ENCODE assay signal across 8 cellular contexts in the genomic region with DNA sequence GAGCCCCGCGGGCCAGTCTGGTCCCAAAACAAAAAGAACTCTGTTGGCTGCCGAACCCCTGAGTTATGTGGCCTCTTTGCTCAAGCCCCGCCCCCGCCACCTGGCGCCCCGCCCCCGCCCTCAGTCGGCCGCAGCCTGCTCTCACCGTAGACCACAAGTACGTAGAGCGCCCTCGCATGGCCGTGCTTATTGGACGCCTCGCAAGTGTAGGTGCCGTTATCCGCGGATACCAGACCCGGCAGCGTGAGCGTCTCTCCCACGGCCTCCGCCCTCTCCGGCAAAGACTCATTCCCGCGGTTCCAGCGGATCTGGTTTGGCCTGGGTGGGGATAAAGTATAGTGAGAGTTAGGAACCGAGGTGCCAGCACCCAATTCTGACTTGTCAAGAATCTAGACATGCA. TPM values are rescaled to one million over a fixed set of nuclear protein-coding genes. Genes with fewer than 3 reads are reported as not detected.
DNase-seq lines count a peak whose midpoint lies in the region; ATAC-seq, FAIRE-seq and TF ChIP-seq lines count a peak whose summit lies in the region.

No MANE protein-coding gene starts in this region.

- no peaks in the 10 kb centered on the region; a peak in 1 of 5 replicates for H3K9me3 Mint-ChIP-seq in H9

- CTCF ChIA-PET in H1 (lab: Charles Lee; ENCODE audit: partially characterized antibody), result interaction anchor here (0.7 to 3.8 kb wide), 11 partner anchors 10 to 79 kb away, joined by 3 to 30 read pairs (median 9); a partner anchor contains a TSS

- H3K36me3 Mint-ChIP-seq in H9 (ENCODE audit: insufficient read depth in 1 of 3, low read depth in 3 of 3), result peaks cover 11 to 31% (median 13%) of the 10 kb centered on the region in 3 experiments; a peak in 6 of 7 replicates

- no peak overlapping the region for H2AFZ ChIP-seq in H9 (ENCODE audit: low read length)
- no peak overlapping the region for H2AFZ ChIP-seq in H1 (ENCODE audit: low read length)

- no peak overlapping the region for H3K56ac ChIP-seq in H9 (ENCODE audit: insufficient read length, low read depth, low read length)
- H3K56ac ChIP-seq in H1 (replicated peaks; ENCODE audit: insufficient read length, low read depth, low read length), result no peak overlapping the region

- H3K4me3 ChIP-seq in H1 (ENCODE audit: extremely low read depth in 1 of 4, insufficient read depth in 2 of 4, low read depth in 3 of 4, low read length in 4 of 4), result no peak overlapping the region

- H4K91ac ChIP-seq in H9 (ENCODE audit: insufficient read length, low read depth, low read length) (no peak overlapping the region), H1 (replicated peaks; ENCODE audit: insufficient read length, low read length) (no peak overlapping the region)

- no peak overlapping the region for H3K23ac ChIP-seq in H9 (ENCODE audit: insufficient read length, low read depth, low read length)
- no peak overlapping the region for H3K23ac ChIP-seq in H1 (ENCODE audit: insufficient read length)

- peak; percentile 48 to 65 for TF ChIP-seq RAD21 in H1 (IDR thresholded peaks at IDR 0.05 in 1 of 2, conservative IDR thresholded peaks at IDR 0.05 in 1 of 2; ENCODE audit: low read depth in 2 of 2, low read length in 2 of 2)

- H2BK20ac ChIP-seq in H9 (ENCODE audit: low read depth, low read length, poor library complexity, severe bottlenecking), result no peak overlapping the region
- H2BK20ac ChIP-seq in H1 (ENCODE audit: low read length), result no peak overlapping the region

- no peak overlapping the region for H2BK120ac ChIP-seq in H9 (ENCODE audit: low read depth, low read length, poor library complexity, severe bottlenecking)
- H2BK120ac ChIP-seq in H1 (replicated peaks; ENCODE audit: low read depth, low read length), result no peak overlapping the region

- H3K79me1 ChIP-seq in H9 (ENCODE audit: insufficient read depth, low read depth, low read length, poor library complexity, severe bottlenecking) (no peaks in the 10 kb centered on the region), H1 (ENCODE audit: low read depth, low read length) (no peaks in the 10 kb centered on the region; the same call in 1 of the 2 replicates)

- TF ChIP-seq POLR2A in H1 (IDR thresholded peaks at IDR 0.05; ENCODE audit: control extremely low read depth in 1 of 2, low read depth in 2 of 2, low read length in 2 of 2), result no peak

- H3K27me3 ChIP-seq in H9 (ENCODE audit: insufficient read depth, low read length) (no peaks in the 10 kb centered on the region), H1 (replicated peaks in 1 of 4; ENCODE audit: control insufficient read depth in 3 of 4, extremely low read depth in 1 of 4, insufficient read depth in 3 of 4, low read length in 3 of 4) (no peaks in the 10 kb centered on the region)

- FAIRE-seq in H1 (lab: Jason Lieb, UNC), result no peak

- no peak for TF ChIP-seq EP300 in H1 (IDR thresholded peaks at IDR 0.05; ENCODE audit: borderline replicate concordance in 1 of 2, low read depth in 2 of 2, low read length in 2 of 2)

- H2BK12ac ChIP-seq in H9 (ENCODE audit: insufficient read length, low read depth, low read length) (no peak overlapping the region), H1 (ENCODE audit: low read depth, low read length) (no peak overlapping the region)

- POLR2A ChIA-PET in H1 (lab: Charles Lee; ENCODE audit: partially characterized antibody), result interaction anchor here (0.6 to 2.4 kb wide), 5 partner anchors 10 to 114 kb away, joined by 3 to 12 read pairs (median 4); a partner anchor contains a TSS

- H4K8ac ChIP-seq in H9 (replicated peaks; ENCODE audit: insufficient read length, low read depth, low read length) (no peak overlapping the region), H1 (ENCODE audit: extremely low read depth, insufficient read depth, low read length) (no peak overlapping the region)

- H3K4me2 ChIP-seq in H9 (ENCODE audit: insufficient read depth, insufficient read length, low read length), result no peak overlapping the region
- peak overlapping the region in 1 of 2 experiments; percentile 52; a peak in 2 of 4 replicates for H3K4me2 ChIP-seq in H1 (ENCODE audit: insufficient read depth in 1 of 2, low read depth in 2 of 2, low read length in 2 of 2)

- H3K4me3 Mint-ChIP-seq in H9, result peak overlapping the region in 1 of 2 experiments; percentile 41; a peak in 1 of 5 replicates

- peak overlapping the region in 2 of 3 experiments; percentile 12 to 69; a peak in 2 of 7 replicates for H3K27ac Mint-ChIP-seq in H9

- no peak overlapping the region for H3K18ac ChIP-seq in H9 (ENCODE audit: insufficient read length, low read depth, low read length)
- H3K18ac ChIP-seq in H1 (ENCODE audit: extremely low read depth, low read length), result no peak overlapping the region

- H3K27ac ChIP-seq in H9 (ENCODE audit: insufficient read length, low read depth, low read length) (no peak overlapping the region), H1 (ENCODE audit: low read depth, low read length) (no peak overlapping the region)

- H3K4me1 ChIP-seq in H9 (ENCODE audit: insufficient read depth, low read length) (no peaks in the 10 kb centered on the region; the same call in none of the 2 replicates), H1 (replicated peaks in 1 of 4; ENCODE audit: control insufficient read depth in 3 of 4, insufficient read depth in 4 of 4, low read length in 3 of 4) (peaks cover 2 to 9% (median 8%) of the 10 kb centered on the region in 4 experiments; a peak in 5 of 7 replicates)

- H3K9me3 ChIP-seq in H9 (ENCODE audit: control insufficient read depth, low read depth, low read length) (no peaks in the 10 kb centered on the region), H1 (ENCODE audit: insufficient read depth in 2 of 2, low read depth in 1 of 2, low read length in 1 of 2) (no peaks in the 10 kb centered on the region)

- H2BK15ac ChIP-seq in H9 (ENCODE audit: low read depth, low read length), result no peak overlapping the region
- no peak overlapping the region for H2BK15ac ChIP-seq in H1 (ENCODE audit: low read length)

- peak; percentile 72 for TF ChIP-seq CTCF in H9 (conservative IDR thresholded peaks at IDR 0.05)
- peak; percentile 68 to 91 (median 78) for TF ChIP-seq CTCF in H1 (IDR thresholded peaks at IDR 0.05; ENCODE audit: control extremely low read depth in 1 of 3, insufficient read depth in 1 of 3, low read depth in 1 of 3, low read length in 3 of 3)

- peaks cover 22 to 36% of the 10 kb centered on the region in 2 experiments for H3K4me1 Mint-ChIP-seq in H9

- WGBS in H9 (ENCODE audit: extremely low coverage, insufficient read length, low lambda C conversion rate), result no CpG with 5 or more reads among the region's 30 CpGs
- 9% methylated on average over 25 of the region's 30 CpGs; no CpG with 5 or more reads in 1 of the 2 experiments for WGBS in H1 (ENCODE audit: extremely low coverage in 1 of 2, insufficient coverage in 1 of 2, insufficient read length in 1 of 2, insufficient replicate concordance in 2 of 2, low coverage in 1 of 2, low lambda C conversion rate in 2 of 2, missing lambda C conversion rate in 1 of 2), 2 experiments

- H2BK5ac ChIP-seq in H9 (ENCODE audit: insufficient read length, low read length) (no peak overlapping the region), H1 (ENCODE audit: low read depth, low read length) (no peak overlapping the region)

- no peaks in the 10 kb centered on the region; a peak in 2 of 8 replicates for H3K36me3 ChIP-seq in H1 (ENCODE audit: control insufficient read depth in 2 of 4, insufficient read depth in 4 of 4, low read length in 3 of 4)

- peaks cover 22% of the 10 kb centered on the region for H3K27me3 Mint-ChIP-seq in H9 (ENCODE audit: low read depth)

- H3K9ac ChIP-seq in H9 (ENCODE audit: extremely low read depth, insufficient read length, low read length) (no peak overlapping the region), H1 (replicated peaks in 1 of 4; ENCODE audit: extremely low read depth in 1 of 4, low read depth in 3 of 4, low read length in 3 of 4) (no peak overlapping the region)

- no peak overlapping the region for H3K14ac ChIP-seq in H9 (ENCODE audit: insufficient read depth, low read length)
- H3K14ac ChIP-seq in H1 (ENCODE audit: insufficient read length), result no peak overlapping the region

- DNase-seq in H9, result peak; percentile 96
- peak; percentile 67 to 76 for DNase-seq in activated CD4-positive, alpha-beta T cell treated with anti-CD3 and anti-CD28 coated beads, Interleukin-2, amount 50 U/mL, for 24 hours (ENCODE audit: low read depth in 1 of 2, low spot score in 1 of 2)
- peak in 1 of 2 experiments; percentile 96 for DNase-seq in H1 (ENCODE audit: low read depth in 1 of 2, low spot score in 2 of 2)
- DNase-seq in stimulated activated CD4-positive, alpha-beta T cell treated with anti-CD3 and anti-CD28 coated beads, Interleukin-15, amount 100 ng/mL, for 1 hour (ENCODE audit: low read depth in 1 of 2, low spot score in 1 of 2), result peak; percentile 63 to 79
- DNase-seq in glomerular visceral epithelial cell (ENCODE audit: extremely low spot score), result no peak
- DNase-seq in posterior vena cava (ENCODE audit: low spot score), result no peak

- ATAC-seq in GM19035 (IDR thresholded peaks at IDR 0.05; ENCODE audit: unreplicated experiment), result no peak
- ATAC-seq in GM21381 (IDR thresholded peaks at IDR 0.05; ENCODE audit: unreplicated experiment), result no peak

- H3K23me2 ChIP-seq in H9 (ENCODE audit: insufficient read length, low read depth, low read length, poor library complexity, severe bottlenecking) (peaks cover 3% of the 10 kb centered on the region), H1 (ENCODE audit: low read depth, low read length) (peaks cover 3% of the 10 kb centered on the region)

- H3T11ph ChIP-seq in H9 (ENCODE audit: low read length), result no peak overlapping the region

- no peak overlapping the region for H2AK5ac ChIP-seq in H9 (ENCODE audit: insufficient read length, low read length)
- no peak overlapping the region for H2AK5ac ChIP-seq in H1 (ENCODE audit: low read depth, low read length)

- H4K5ac ChIP-seq in H9 (ENCODE audit: insufficient read length, low read depth, low read length) (no peak overlapping the region), H1 (ENCODE audit: insufficient read length, low read depth, low read length) (no peak overlapping the region)

- H3K79me2 ChIP-seq in H9 (ENCODE audit: insufficient read depth, low read length), result no peaks in the 10 kb centered on the region
- no peaks in the 10 kb centered on the region; a peak in 1 of 4 replicates for H3K79me2 ChIP-seq in H1 (ENCODE audit: control insufficient read depth in 1 of 2, insufficient read depth in 2 of 2, low read length in 2 of 2)

- intact Hi-C loops in posterior vena cava (cut with DNase I), result no loop called here

- H3K4ac ChIP-seq in H9 (ENCODE audit: low read depth, low read length) (no peak overlapping the region), H1 (replicated peaks; ENCODE audit: insufficient read length, low read depth, low read length) (no peak overlapping the region)

- no peaks in the 10 kb centered on the region for H4K20me1 ChIP-seq in H9 (ENCODE audit: control insufficient read depth, insufficient read depth, insufficient read length)
- H4K20me1 ChIP-seq in H1 (replicated peaks in 1 of 2; ENCODE audit: control insufficient read depth in 1 of 2, insufficient read depth in 2 of 2, low read length in 2 of 2), result peaks cover 1 to 4% of the 10 kb centered on the region in 2 experiments

RNA-seq across cellular contexts. Expression of a gene that starts 5.5 kb away (rescaled TPM):
- total RNA-seq in H9 (2021) (30.3 and 31.3 TPM in 2 replicates), posterior vena cava (10 to 100 TPM; 22.9 to 29.2 TPM)
- 16.7 and 19.5 TPM in 2 replicates for total RNA-seq in H1 (2021; fragmentation: NEBNext Ultra II Directional; extraction: Animal tissue kit (Norgen Biotek cat#: 25700))
- 7.8 and 15.5 TPM in 2 replicates for polyA plus RNA-seq in H1 (2011; rRNA removed)
- 14.5 TPM for polyA plus RNA-seq in H1 (2011; cell fraction: cytosol; rRNA removed)
- polyA plus RNA-seq in H1 (2011; cell fraction: nucleus; rRNA removed), result 16.4 TPM
- polyA plus RNA-seq in H1 (2012, experiment 1 of 2), result 15.6 to 23.2 TPM (median 22.3 TPM) in 4 replicates
- polyA plus RNA-seq in H1 (2012, experiment 2 of 2), result 13.0 TPM
- polyA plus RNA-seq in H1 (2013, experiment 1 of 2), result 6.0 TPM
- polyA plus RNA-seq in H1 (2013, experiment 2 of 2), result 5.6 TPM
- polyA minus RNA-seq in H1 (2011; rRNA and poly(A)+ RNA removed), result 1.1 and 2.2 TPM in 2 replicates
- 5.4 TPM for polyA minus RNA-seq in H1 (2011; cell fraction: cytosol; rRNA and poly(A)+ RNA removed)
- polyA minus RNA-seq in H1 (2011; cell fraction: nucleus; rRNA and poly(A)+ RNA removed), result 6.6 TPM

RNA-seq across cellular contexts. Expression of a gene that starts 13.0 kb away (rescaled TPM):
- 0.44 and 0.70 TPM in 2 replicates for total RNA-seq in H9 (2021)
- total RNA-seq in H1 (2021; fragmentation: NEBNext Ultra II Directional; extraction: Animal tissue kit (Norgen Biotek cat#: 25700)), result 0.11 and 0.25 TPM in 2 replicates
- polyA plus RNA-seq in H1 (2011; rRNA removed), result 0.06 and 0.16 TPM in 2 replicates
- 0.25 TPM for polyA plus RNA-seq in H1 (2011; cell fraction: cytosol; rRNA removed)
- polyA plus RNA-seq in H1 (2011; cell fraction: nucleus; rRNA removed), result 0.51 TPM
- 0.28 to 0.32 TPM (median 0.29 TPM) in 4 replicates for polyA plus RNA-seq in H1 (2012, experiment 1 of 2)
- polyA plus RNA-seq in H1 (2012, experiment 2 of 2), result 0.07 TPM
- 0.22 TPM for polyA plus RNA-seq in H1 (2013, experiment 1 of 2)
- 0.24 TPM for polyA plus RNA-seq in H1 (2013, experiment 2 of 2)
- polyA minus RNA-seq in H1 (2011; rRNA and poly(A)+ RNA removed), result 0.07 and 0.28 TPM in 2 replicates
- not detected for polyA minus RNA-seq in H1 (2011; cell fraction: cytosol; rRNA and poly(A)+ RNA removed)
- not detected for polyA minus RNA-seq in H1 (2011; cell fraction: nucleus; rRNA and poly(A)+ RNA removed)
- under 1 TPM; 0.23 to 0.38 TPM for total RNA-seq in posterior vena cava

RNA-seq across cellular contexts. Expression of a gene that starts 14.7 kb away (rescaled TPM):
- total RNA-seq in H9 (2021) (10.2 and 12.5 TPM in 2 replicates), posterior vena cava (1 to 10 TPM; 3.3 to 4.0 TPM)
- 23.1 and 25.0 TPM in 2 replicates for total RNA-seq in H1 (2021; fragmentation: NEBNext Ultra II Directional; extraction: Animal tissue kit (Norgen Biotek cat#: 25700))
- 13.5 and 20.7 TPM in 2 replicates for polyA plus RNA-seq in H1 (2011; rRNA removed)
- polyA plus RNA-seq in H1 (2011; cell fraction: cytosol; rRNA removed), result 13.8 TPM
- polyA plus RNA-seq in H1 (2011; cell fraction: nucleus; rRNA removed), result 16.9 TPM
- polyA plus RNA-seq in H1 (2012, experiment 1 of 2), result 20.2 to 29.4 TPM (median 26.6 TPM) in 4 replicates
- 12.6 TPM for polyA plus RNA-seq in H1 (2012, experiment 2 of 2)
- polyA plus RNA-seq in H1 (2013, experiment 1 of 2), result 33.6 TPM
- 39.6 TPM for polyA plus RNA-seq in H1 (2013, experiment 2 of 2)
- polyA minus RNA-seq in H1 (2011; rRNA and poly(A)+ RNA removed), result 6.4 and 8.3 TPM in 2 replicates
- 9.4 TPM for polyA minus RNA-seq in H1 (2011; cell fraction: cytosol; rRNA and poly(A)+ RNA removed)
- polyA minus RNA-seq in H1 (2011; cell fraction: nucleus; rRNA and poly(A)+ RNA removed), result 3.7 TPM

RNA-seq across cellular contexts. Expression of a gene that starts 28.5 kb away (rescaled TPM):
- total RNA-seq in H9 (2021) (16.3 and 19.7 TPM in 2 replicates), posterior vena cava (10 to 100 TPM in 1 of 2 donors, 1 to 10 TPM in 1; 8.9 to 13.2 TPM)
- total RNA-seq in H1 (2021; fragmentation: NEBNext Ultra II Directional; extraction: Animal tissue kit (Norgen Biotek cat#: 25700)), result 13.6 and 14.7 TPM in 2 replicates
- 32.4 and 35.9 TPM in 2 replicates for polyA plus RNA-seq in H1 (2011; rRNA removed)
- polyA plus RNA-seq in H1 (2011; cell fraction: cytosol; rRNA removed), result 22.3 TPM
- 19.5 TPM for polyA plus RNA-seq in H1 (2011; cell fraction: nucleus; rRNA removed)
- polyA plus RNA-seq in H1 (2012, experiment 1 of 2), result 11.7 to 16.0 TPM (median 13.6 TPM) in 4 replicates
- 18.5 TPM for polyA plus RNA-seq in H1 (2012, experiment 2 of 2)
- 17.0 TPM for polyA plus RNA-seq in H1 (2013, experiment 1 of 2)
- polyA plus RNA-seq in H1 (2013, experiment 2 of 2), result 17.1 TPM
- polyA minus RNA-seq in H1 (2011; rRNA and poly(A)+ RNA removed), result 10.6 and 11.2 TPM in 2 replicates
- 4.4 TPM for polyA minus RNA-seq in H1 (2011; cell fraction: cytosol; rRNA and poly(A)+ RNA removed)
- 11.5 TPM for polyA minus RNA-seq in H1 (2011; cell fraction: nucleus; rRNA and poly(A)+ RNA removed)

RNA-seq across cellular contexts. Expression of a gene that starts 29.0 kb away (rescaled TPM):
- total RNA-seq in H9 (2021) (24.1 and 25.4 TPM in 2 replicates), posterior vena cava (10 to 100 TPM; 19.2 to 21.0 TPM)
- 39.9 and 42.9 TPM in 2 replicates for total RNA-seq in H1 (2021; fragmentation: NEBNext Ultra II Directional; extraction: Animal tissue kit (Norgen Biotek cat#: 25700))
- 10.5 and 16.0 TPM in 2 replicates for polyA plus RNA-seq in H1 (2011; rRNA removed)
- 12.3 TPM for polyA plus RNA-seq in H1 (2011; cell fraction: cytosol; rRNA removed)
- polyA plus RNA-seq in H1 (2011; cell fraction: nucleus; rRNA removed), result 10.5 TPM
- polyA plus RNA-seq in H1 (2012, experiment 1 of 2), result 10.0 to 13.4 TPM (median 10.7 TPM) in 4 replicates
- polyA plus RNA-seq in H1 (2012, experiment 2 of 2), result 10.2 TPM
- polyA plus RNA-seq in H1 (2013, experiment 1 of 2), result 10.4 TPM
- polyA plus RNA-seq in H1 (2013, experiment 2 of 2), result 10.1 TPM
- polyA minus RNA-seq in H1 (2011; rRNA and poly(A)+ RNA removed), result 26.8 and 27.9 TPM in 2 replicates
- 15.3 TPM for polyA minus RNA-seq in H1 (2011; cell fraction: cytosol; rRNA and poly(A)+ RNA removed)
- polyA minus RNA-seq in H1 (2011; cell fraction: nucleus; rRNA and poly(A)+ RNA removed), result 9.8 TPM

Comparison
In these comparisons a context has a peak if more than half of its experiments do, and no peak if none do; other contexts are left out.
1. DNase-seq: peak in H9 (single experiment), activated CD4-positive, alpha-beta T cell treated with anti-CD3 and anti-CD28 coated beads, Interleukin-2, amount 50 U/mL, for 24 hours (2 of 2) and stimulated activated CD4-positive, alpha-beta T cell treated with anti-CD3 and anti-CD28 coated beads, Interleukin-15, amount 100 ng/mL, for 1 hour (2 of 2); none in glomerular visceral epithelial cell (single experiment) and posterior vena cava (single experiment).